In genomic region chr6:125743604-125744003, GRCh38 we compare ENCODE assay signal across 18 cellular contexts. TPM values are rescaled to one million over a fixed set of nuclear protein-coding genes. Genes with fewer than 3 reads are reported as not detected.
A peak's percentile ranks its signal among the peaks of the same experiment; 100 is the strongest.
DNase-seq lines count a peak whose midpoint lies in the region; ATAC-seq and TF ChIP-seq lines count a peak whose summit lies in the region.
"Had no signal": no experiment of that assay in that cellular context is flagged by ENCODE, and none has a peak within 500 bp of the region (broad histone marks: within the 10 kb centered on the region; RNA-seq: fewer than 3 reads in every experiment).

No MANE protein-coding gene starts in this region.

- no peak overlapping the region for H3K4me3 Mint-ChIP-seq in stimulated activated memory B cell treated with anti-CD40 and anti-IgM and Interleukin-4, amounts not matched to agents 10 μg/mL and 1 μg/mL and 100 μg/mL, for 72 hours

- H3K9me3 ChIP-seq in heart left ventricle, result no peaks in the 10 kb centered on the region
- no peaks in the 10 kb centered on the region for H3K9me3 ChIP-seq in right cardiac atrium (ENCODE audit: control insufficient read depth, low read length)
- no peaks in the 10 kb centered on the region for H3K9me3 ChIP-seq in iPS-20b (ENCODE audit: insufficient read depth, low read depth, low read length)
- H3K9me3 ChIP-seq in vagina, result no peaks in the 10 kb centered on the region

- H3K4me1 Mint-ChIP-seq in stimulated activated memory B cell treated with anti-CD40 and anti-IgM and Interleukin-4, amounts not matched to agents 10 μg/mL and 1 μg/mL and 100 μg/mL, for 72 hours, result peaks cover 21% of the 10 kb centered on the region

- TF ChIP-seq POLR2A in heart left ventricle (IDR thresholded peaks at IDR 0.05) (no peak), vagina (IDR thresholded peaks at IDR 0.05) (no peak)

- 69 to 80% (median 77%) methylated on average over 2 of the region's 2 CpGs for WGBS in heart left ventricle, 4 donors
- WGBS in right cardiac atrium, result 81% methylated on average over 2 of the region's 2 CpGs

- TF ChIP-seq CTCF in heart left ventricle (IDR thresholded peaks at IDR 0.05) (no peak), vagina (IDR thresholded peaks at IDR 0.05) (no peak)

- peak overlapping the region in 1 of 12 donors; percentile 26 for H3K4me3 ChIP-seq in heart left ventricle
- no peak overlapping the region for H3K4me3 ChIP-seq in right cardiac atrium (ENCODE audit: low read length)
- peak overlapping the region; percentile 34; the same call in 1 of the 2 replicates for H3K4me3 ChIP-seq in iPS-20b (ENCODE audit: low read length)
- no peak overlapping the region for H3K4me3 ChIP-seq in vagina

- H3K9me3 Mint-ChIP-seq in stimulated activated memory B cell treated with anti-CD40 and anti-IgM and Interleukin-4, amounts not matched to agents 10 μg/mL and 1 μg/mL and 100 μg/mL, for 72 hours, result no peaks in the 10 kb centered on the region

- no peaks in the 10 kb centered on the region for H3K36me3 ChIP-seq in heart left ventricle
- no peaks in the 10 kb centered on the region for H3K36me3 ChIP-seq in iPS-20b (ENCODE audit: insufficient read depth, low read depth, low read length)
- H3K36me3 ChIP-seq in vagina, result no peaks in the 10 kb centered on the region

- H3K9ac ChIP-seq in iPS-20b (ENCODE audit: low read depth, low read length), result no peak overlapping the region

- H3K36me3 Mint-ChIP-seq in stimulated activated memory B cell treated with anti-CD40 and anti-IgM and Interleukin-4, amounts not matched to agents 10 μg/mL and 1 μg/mL and 100 μg/mL, for 72 hours, result no peaks in the 10 kb centered on the region

- DNase-seq in heart left ventricle, result no peak
- no peak for DNase-seq in right cardiac atrium
- DNase-seq in vagina (ENCODE audit: extremely low spot score in 2 of 2), result no peak
- DNase-seq in DMS79 (lab: John Stamatoyannopoulos, UW), result no peak
- no peak for DNase-seq in effector CD8-positive, alpha-beta T cell (lab: John Stamatoyannopoulos, UW)
- DNase-seq: COR-L47, DMS53, Kasumi-1, NCI-H1417, NCI-H1930, NCI-H524 treated with DMSO at 0.1 percent for 48 hours had no signal

- ATAC-seq in heart left ventricle, result no peak
- ATAC-seq in right cardiac atrium, result no peak
- no peak for ATAC-seq in stimulated activated memory B cell treated with anti-CD40 and anti-IgM and Interleukin-4, amounts not matched to agents 10 μg/mL and 1 μg/mL and 100 μg/mL, for 72 hours
- ATAC-seq: Panc1, Right ventricle myocardium inferior, SK-N-SH treated with all-trans-retinoic acid at 6 μM for 48 hours had no signal

- H3K27ac ChIP-seq in heart left ventricle, result peak overlapping the region in 11 of 12 donors; percentile 2 to 99 (median 92)
- no peak overlapping the region for H3K27ac ChIP-seq in right cardiac atrium (ENCODE audit: low read length)
- peak overlapping the region; percentile 52 for H3K27ac ChIP-seq in angular gyrus (ENCODE audit: low read depth, low read length)
- H3K27ac ChIP-seq in iPS-20b (ENCODE audit: low read length), result no peak overlapping the region
- peak overlapping the region; percentile 7 for H3K27ac ChIP-seq in vagina
- H3K27ac ChIP-seq: C4-2B had no signal

- no peak overlapping the region for H3K27ac Mint-ChIP-seq in stimulated activated memory B cell treated with anti-CD40 and anti-IgM and Interleukin-4, amounts not matched to agents 10 μg/mL and 1 μg/mL and 100 μg/mL, for 72 hours

- H3K27me3 ChIP-seq in heart left ventricle, result peaks cover 0 to 46% (median 0%) of the 10 kb centered on the region in 9 donors
- H3K27me3 ChIP-seq in right cardiac atrium (ENCODE audit: control insufficient read depth, insufficient read depth), result no peaks in the 10 kb centered on the region
- peaks cover 49% of the 10 kb centered on the region for H3K27me3 ChIP-seq in iPS-20b (ENCODE audit: insufficient read depth, low read length)
- no peaks in the 10 kb centered on the region for H3K27me3 ChIP-seq in vagina

- H3K4me1 ChIP-seq in heart left ventricle, result peaks cover 0 to 47% (median 1%) of the 10 kb centered on the region in 12 donors
- no peaks in the 10 kb centered on the region for H3K4me1 ChIP-seq in right cardiac atrium (ENCODE audit: control insufficient read depth, insufficient read depth, low read length)
- H3K4me1 ChIP-seq in iPS-20b (ENCODE audit: insufficient read depth, low read length), result peaks cover 30% of the 10 kb centered on the region
- H3K4me1 ChIP-seq in vagina, result peaks cover 24% of the 10 kb centered on the region

- intact Hi-C loops in heart left ventricle (cut with DNase I), result loop anchor here in 6 of 10 donors (5.0 to 10.0 kb wide), 5 partner anchors 66 to 299 kb away; no protein-coding TSS in a partner anchor
- intact Hi-C loops in right cardiac atrium (cut with DNase I), result no loop called here
- intact Hi-C loops in vagina (cut with DNase I), result no loop called here

- peaks cover 28% of the 10 kb centered on the region for H3K27me3 Mint-ChIP-seq in stimulated activated memory B cell treated with anti-CD40 and anti-IgM and Interleukin-4, amounts not matched to agents 10 μg/mL and 1 μg/mL and 100 μg/mL, for 72 hours

RNA-seq across cellular contexts. Expression of gene HEY2, which starts 5.8 kb away (rescaled TPM):
- total RNA-seq in heart left ventricle (10 to 100 TPM; 29.2 to 50.9 (median 40.6) TPM), right cardiac atrium (1 to 10 TPM; 2.6 to 6.0 (median 3.7) TPM), vagina (0.98 TPM)
- polyA plus RNA-seq in heart left ventricle (10 to 100 TPM; 19.9 to 21.4 TPM), right cardiac atrium (3.1 TPM)

RNA-seq across cellular contexts. Expression of gene NCOA7, which starts 47.2 kb away (rescaled TPM):
- total RNA-seq in heart left ventricle, result 10 to 100 TPM in 3 of 9 donors, 1 to 10 TPM in 6; 6.4 to 23.1 (median 9.9) TPM
- 1 to 10 TPM; 3.8 to 6.4 TPM for polyA plus RNA-seq in heart left ventricle
- total RNA-seq in right cardiac atrium, result 10 to 100 TPM; 12.6 to 18.6 (median 17.0) TPM
- polyA plus RNA-seq in right cardiac atrium, result 5.9 TPM
- 48.6 TPM for total RNA-seq in vagina

Comparison
In these comparisons a context has a peak if more than half of its experiments do, and no peak if none do; other contexts are left out.
1. H3K27ac ChIP-seq: peak in heart left ventricle (11 of 12), angular gyrus (single experiment) and vagina (single experiment); none in right cardiac atrium (single experiment) and iPS-20b (single experiment).
2. RNA of gene HEY2, which starts 5.8 kb away (total RNA-seq): 29.2 to 50.9 TPM in heart left ventricle; 2.6 to 6.0 TPM in right cardiac atrium and 0.98 TPM in vagina (single experiment); every median in the first group is over 4 times any median in the second.
3. intact Hi-C loops: an anchor here in heart left ventricle (5.0 to 10.0 kb wide); none called in right cardiac atrium and vagina.